ENCODE assay signal across 12 cellular contexts in genomic region chr15:64810499-64811326, GRCh38. TPM values are rescaled to one million over a fixed set of nuclear protein-coding genes. Genes with fewer than 3 reads are reported as not detected.
DNase-seq lines count a peak whose midpoint lies in the region; ATAC-seq, FAIRE-seq and TF ChIP-seq lines count a peak whose summit lies in the region.
"Had no signal": no experiment of that assay in that cellular context is flagged by ENCODE, and none has a peak within 500 bp of the region (broad histone marks: within the 10 kb centered on the region; RNA-seq: fewer than 3 reads in every experiment).

No MANE protein-coding gene starts in this region.

- peaks cover 1% of the 10 kb centered on the region; the same call in 1 of the 2 replicates for H3K4me1 ChIP-seq in IMR-90 (ENCODE audit: control insufficient read depth, insufficient read depth, low read length)
- peaks cover 19% of the 10 kb centered on the region for H3K4me1 ChIP-seq in iPS DF 6.9 (ENCODE audit: control insufficient read depth, insufficient read depth, low read length)
- H3K4me1 ChIP-seq in osteoblast (ENCODE audit: insufficient read depth, low read length), result peaks cover 4% of the 10 kb centered on the region
- H3K4me1 ChIP-seq in HepG2 (ENCODE audit: insufficient read depth, low read length), result peaks cover 38% of the 10 kb centered on the region
- H3K4me1 ChIP-seq: gastrocnemius medialis had no signal

- H3K36me3 ChIP-seq in IMR-90 (ENCODE audit: control insufficient read depth, insufficient read depth, low read length) (no peaks in the 10 kb centered on the region), iPS DF 6.9 (ENCODE audit: control insufficient read depth, insufficient read depth, low read length) (no peaks in the 10 kb centered on the region), osteoblast (ENCODE audit: insufficient read depth, low read length) (peaks cover under 1% of the 10 kb centered on the region), HepG2 (replicated peaks in 1 of 2; ENCODE audit: control insufficient read depth in 1 of 2, insufficient read depth in 2 of 2, low read length in 2 of 2) (no peaks in the 10 kb centered on the region)
- H3K36me3 ChIP-seq: gastrocnemius medialis had no signal

- H3K56ac ChIP-seq in IMR-90 (ENCODE audit: extremely low read depth, insufficient read depth, low read length), result no peak overlapping the region

- CTCF ChIA-PET in IMR-90 (lab: Yijun Ruan, JAX), result interaction anchor here (0.7 to 1.7 kb wide), 6 partner anchors 9 to 94 kb away, joined by 3 to 9 read pairs (median 4); no protein-coding TSS in a partner anchor
- CTCF ChIA-PET in HepG2 (lab: Yijun Ruan, JAX; ENCODE audit: low intra/inter-chr PET ratio, low total read pairs), result interaction anchor here (0.8 to 3.0 kb wide), 2 partner anchors 25 to 79 kb away, joined by 5 to 46 read pairs; no protein-coding TSS in a partner anchor

- H3K27me3 ChIP-seq in IMR-90 (ENCODE audit: control insufficient read depth, insufficient read depth, low read length) (no peaks in the 10 kb centered on the region; the same call in 1 of the 2 replicates), iPS DF 6.9 (ENCODE audit: control insufficient read depth, insufficient read depth, low read length) (no peaks in the 10 kb centered on the region), osteoblast (ENCODE audit: insufficient read depth, low read length) (no peaks in the 10 kb centered on the region), HepG2 (ENCODE audit: control insufficient read depth in 1 of 2, insufficient read depth in 2 of 2, low read length in 2 of 2) (peaks cover 1 to 17% of the 10 kb centered on the region in 2 experiments; a peak in 2 of 5 replicates)
- H3K27me3 ChIP-seq: gastrocnemius medialis had no signal

- in situ Hi-C loops in IMR-90 (cut with MboI; ENCODE audit: low sequenced_read_pairs), result loop anchor here (5.0 kb wide), 1 partner anchor 78 kb away; no protein-coding TSS in a partner anchor
- in situ Hi-C loops in HepG2 (cut with HindIII; ENCODE audit: extremely low pct_ligation_motif_present, low pct_unique_long_range_greater_than_20kb), result loop anchor here (5.0 kb wide), 1 partner anchor 78 kb away; no protein-coding TSS in a partner anchor

- peak overlapping the region; percentile 82 for H2AFZ ChIP-seq in IMR-90 (replicated peaks; ENCODE audit: low read length, poor library complexity)
- H2AFZ ChIP-seq in osteoblast (ENCODE audit: low read length), result peak overlapping the region; percentile 23
- H2AFZ ChIP-seq in HepG2 (ENCODE audit: low read length), result no peak overlapping the region

- H4K5ac ChIP-seq in IMR-90 (ENCODE audit: low read depth, low read length), result no peak overlapping the region

- H4K20me1 ChIP-seq in IMR-90 (ENCODE audit: insufficient read depth, low read length) (no peaks in the 10 kb centered on the region), osteoblast (ENCODE audit: insufficient read depth, low read length) (no peaks in the 10 kb centered on the region), HepG2 (ENCODE audit: insufficient read depth, low read length) (peaks cover 6% of the 10 kb centered on the region; the same call in 1 of the 2 replicates)

- H3K9ac ChIP-seq in IMR-90 (ENCODE audit: low read depth, low read length) (no peak overlapping the region), HepG2 (ENCODE audit: insufficient read depth, low read depth, low read length) (no peak overlapping the region)

- H3K14ac ChIP-seq in IMR-90 (replicated peaks; ENCODE audit: low read depth, low read length), result no peak overlapping the region

- H3K4ac ChIP-seq in IMR-90 (ENCODE audit: low read depth, low read length), result no peak overlapping the region

- no peak overlapping the region for H2BK120ac ChIP-seq in IMR-90 (ENCODE audit: low read depth, low read length)

- DNase-seq in D341Med (ENCODE audit: low spot score), result peak; percentile 68
- no peak for DNase-seq in IMR-90
- DNase-seq in iPS DF 6.9 (ENCODE audit: low read depth, low spot score), result no peak
- no peak for DNase-seq in osteoblast (ENCODE audit: insufficient read length, low spot score, missing footprints)
- no peak for DNase-seq in superior temporal gyrus (ENCODE audit: extremely low spot score)
- DNase-seq in HepG2 (ENCODE audit: low spot score), result no peak

- H2BK15ac ChIP-seq in IMR-90 (ENCODE audit: low read depth, low read length), result no peak overlapping the region

- TF ChIP-seq RAD21 in IMR-90 (IDR thresholded peaks at IDR 0.05; ENCODE audit: low read length) (no peak), HepG2 (CRISPR knock-in tag; IDR thresholded peaks at IDR 0.05) (no peak)

- 0 out of 2 replicates have a peak overlapping the region, but pooled peaks have one; percentile 38 for H2AK5ac ChIP-seq in IMR-90 (ENCODE audit: low read depth, low read length)

- H2BK5ac ChIP-seq in IMR-90 (ENCODE audit: low read depth, low read length, poor library complexity, severe bottlenecking), result no peak overlapping the region

- no peak overlapping the region for H4K91ac ChIP-seq in IMR-90 (ENCODE audit: insufficient read depth, low read depth, low read length)

- no peaks in the 10 kb centered on the region for H3K9me3 ChIP-seq in IMR-90 (ENCODE audit: control insufficient read depth, insufficient read depth, low read length)
- H3K9me3 ChIP-seq in iPS DF 6.9 (ENCODE audit: control insufficient read depth, insufficient read depth, low read length), result no peaks in the 10 kb centered on the region
- H3K9me3 ChIP-seq in osteoblast (ENCODE audit: low read depth, low read length), result no peaks in the 10 kb centered on the region
- no peaks in the 10 kb centered on the region for H3K9me3 ChIP-seq in HepG2 (ENCODE audit: low read length)
- H3K9me3 ChIP-seq: gastrocnemius medialis had no signal

- intact Hi-C loops in IMR-90 (cut with micrococcal nuclease), result loop anchor here (1.0 to 2.0 kb wide), 2 partner anchors 79 to 124 kb away; no protein-coding TSS in a partner anchor
- intact Hi-C loops in HepG2 (cut with micrococcal nuclease; ENCODE audit: unreplicated experiment), result loop anchor here (1.0 to 5.0 kb wide), 2 partner anchors 79 to 123 kb away; no protein-coding TSS in a partner anchor

- H3K4me2 ChIP-seq in IMR-90 (ENCODE audit: low read depth, low read length) (no peak overlapping the region), osteoblast (ENCODE audit: insufficient read depth, low read length) (no peak overlapping the region), HepG2 (ENCODE audit: low read depth, low read length) (no peak overlapping the region)

- H3K27ac ChIP-seq in IMR-90 (ENCODE audit: insufficient read depth, low read length), result no peak overlapping the region
- H3K27ac ChIP-seq in iPS DF 6.9 (ENCODE audit: low read length), result peak overlapping the region; percentile 91
- H3K27ac ChIP-seq in osteoblast (ENCODE audit: low read depth, low read length), result no peak overlapping the region
- no peak overlapping the region for H3K27ac ChIP-seq in HepG2 (ENCODE audit: extremely low read length, insufficient read depth, low read length)
- H3K27ac ChIP-seq: dorsolateral prefrontal cortex, gastrocnemius medialis had no signal

- no peak for FAIRE-seq in HepG2 (lab: Jason Lieb, UNC)

- peak overlapping the region in 1 of 2 experiments; percentile 32; a peak in 1 of 4 replicates for H4K8ac ChIP-seq in IMR-90 (ENCODE audit: low read depth in 2 of 2, low read length in 2 of 2)

- TF ChIP-seq POLR2A in IMR-90 (IDR thresholded peaks at IDR 0.05; ENCODE audit: low read depth, low read length) (no peak), HepG2 (IDR thresholded peaks at IDR 0.05; ENCODE audit: insufficient read depth in 1 of 2, low read depth in 2 of 2, low read length in 2 of 2) (no peak)

- 14% methylated on average over 1 of the region's 6 CpGs; no CpG with 5 or more reads in 1 of the 2 experiments for WGBS in IMR-90 (ENCODE audit: extremely low coverage in 2 of 2, insufficient read length in 1 of 2), 2 experiments
- no CpG with 5 or more reads among the region's 6 CpGs for WGBS in iPS DF 6.9 (ENCODE audit: insufficient coverage, insufficient read length)
- 23% methylated on average over 3 of the region's 6 CpGs for WGBS in HepG2 (ENCODE audit: low lambda C conversion rate)

- ATAC-seq in IMR-90 (ENCODE audit: low read depth), result peak; percentile 9; the same call in 1 of the 2 replicates
- no peak for ATAC-seq in HepG2
- ATAC-seq in GM18520 (IDR thresholded peaks at IDR 0.05; ENCODE audit: unreplicated experiment), result no peak
- no peak for ATAC-seq in GM18909 (IDR thresholded peaks at IDR 0.05; ENCODE audit: poor library complexity, unreplicated experiment)

- peak overlapping the region; percentile 31 for H2AK9ac ChIP-seq in IMR-90 (replicated peaks; ENCODE audit: low read depth, low read length, poor library complexity)

- TF ChIP-seq EP300 in HepG2 (IDR thresholded peaks at IDR 0.05; ENCODE audit: low read depth in 2 of 2, low read length in 2 of 2) (no peak), HepG2 (CRISPR knock-in tag; IDR thresholded peaks at IDR 0.05; ENCODE audit: borderline replicate concordance) (no peak)

- no TSS peak for BruUV-seq in IMR-90 (replicated peaks; lab: Mats Ljungman, UMichigan)
- no TSS peak for BruUV-seq in HepG2 (replicated peaks; lab: Mats Ljungman, UMichigan)

- POLR2A ChIA-PET in IMR-90 (lab: Charles Lee; ENCODE audit: unreplicated experiment) (no interaction called here), HepG2 (lab: Yijun Ruan, JAX) (interaction anchor here (2.3 kb wide), 1 partner anchor 78 kb away, joined by 8 read pairs; no protein-coding TSS in a partner anchor)

- TF ChIP-seq CTCF in IMR-90 (conservative IDR thresholded peaks at IDR 0.05; ENCODE audit: low read depth, low read length) (no peak), osteoblast (IDR thresholded peaks at IDR 0.05; ENCODE audit: extremely low read depth, low read depth, low read length) (no peak), HepG2 (CRISPR knock-in tag; IDR thresholded peaks at IDR 0.05) (no peak)

- H3K9me1 ChIP-seq in IMR-90 (ENCODE audit: insufficient read depth, low read length), result no peaks in the 10 kb centered on the region

- no peaks in the 10 kb centered on the region for H3K79me1 ChIP-seq in IMR-90 (ENCODE audit: low read depth in 1 of 2, low read length in 2 of 2)

- H3K79me2 ChIP-seq in osteoblast (ENCODE audit: insufficient read depth, low read length) (no peaks in the 10 kb centered on the region), HepG2 (ENCODE audit: insufficient read depth, low read length) (no peaks in the 10 kb centered on the region)

- H2BK20ac ChIP-seq in IMR-90 (ENCODE audit: low read depth, low read length), result no peak overlapping the region

- dilution Hi-C loops in IMR-90 (cut with HindIII; ENCODE audit: low sequenced_read_pairs, unreplicated experiment), result no loop called here

- H3K23ac ChIP-seq in IMR-90 (ENCODE audit: low read depth, low read length), result no peak overlapping the region

- H3K4me3 ChIP-seq in IMR-90 (ENCODE audit: insufficient read depth, low read depth, low read length), result no peak overlapping the region
- no peak overlapping the region for H3K4me3 ChIP-seq in iPS DF 6.9 (ENCODE audit: low read length)
- no peak overlapping the region for H3K4me3 ChIP-seq in osteoblast (ENCODE audit: insufficient read depth, low read length)
- H3K4me3 ChIP-seq in HepG2 (replicated peaks in 1 of 3; ENCODE audit: insufficient read depth in 1 of 3, low read depth in 2 of 3, low read length in 3 of 3), result no peak overlapping the region
- H3K4me3 ChIP-seq: dorsolateral prefrontal cortex, gastrocnemius medialis had no signal

- H3K18ac ChIP-seq in IMR-90 (ENCODE audit: low read depth, low read length), result no peak overlapping the region

RNA-seq across cellular contexts. Expression of gene PIF1, which starts 14.7 kb away (rescaled TPM):
- total RNA-seq in IMR-90 (2012; rRNA removed) (3.9 and 5.3 TPM in 2 replicates), osteoblast (6.2 and 9.4 TPM in 2 replicates), HepG2 (2016; rRNA removed; fragmentation: Illumina TruSeq; extraction: Trizol) (8.3 and 19.7 TPM in 2 replicates)
- polyA plus RNA-seq in IMR-90 (2012; rRNA removed) (19.2 and 19.9 TPM in 2 replicates), HepG2 (2011; rRNA removed) (14.0 and 18.5 TPM in 2 replicates)
- 10.6 and 10.8 TPM in 2 replicates for polyA plus RNA-seq in IMR-90 (2012; cell fraction: cytosol; rRNA removed)
- polyA plus RNA-seq in IMR-90 (2012; cell fraction: nucleus; rRNA removed; ENCODE audit: low replicate concordance), result 72.6 and 161 TPM in 2 replicates
- total RNA-seq in HepG2 (2016; cell fraction: cytosol; rRNA removed; fragmentation: Illumina TruSeq; extraction: Trizol; ENCODE audit: low read depth), result 10.1 and 10.8 TPM in 2 replicates
- 7.8 and 21.1 TPM in 2 replicates for total RNA-seq in HepG2 (2016; cell fraction: insoluble cytoplasmic fraction; rRNA removed; fragmentation: Illumina TruSeq; extraction: Trizol)
- 8.0 and 9.6 TPM in 2 replicates for total RNA-seq in HepG2 (2016; cell fraction: membrane; rRNA removed; fragmentation: Illumina TruSeq; extraction: Trizol)
- 22.6 and 34.5 TPM in 2 replicates for total RNA-seq in HepG2 (2016; cell fraction: nucleus; rRNA removed; fragmentation: Illumina TruSeq; extraction: Trizol)
- 5.4 and 11.1 TPM in 2 replicates for polyA plus RNA-seq in HepG2 (2011; cell fraction: cytosol; rRNA removed)
- 50.6 and 90.5 TPM in 2 replicates for polyA plus RNA-seq in HepG2 (2011; cell fraction: nucleus; rRNA removed)
- 3.2 and 9.0 TPM in 2 replicates for polyA plus RNA-seq in HepG2 (2012)
- 1.2 and 1.3 TPM in 2 replicates for polyA plus RNA-seq in HepG2 (2016; cell fraction: cytosol; fragmentation: Illumina TruSeq; extraction: Trizol; ENCODE audit: low read depth)
- polyA plus RNA-seq in HepG2 (2016; cell fraction: insoluble cytoplasmic fraction; fragmentation: Illumina TruSeq; extraction: Trizol; ENCODE audit: low read depth), result 7.2 and 8.0 TPM in 2 replicates
- polyA plus RNA-seq in HepG2 (2016; cell fraction: membrane; fragmentation: Illumina TruSeq; extraction: Trizol; ENCODE audit: low read depth), result 3.6 and 4.0 TPM in 2 replicates
- polyA plus RNA-seq in HepG2 (2016; cell fraction: nucleus; fragmentation: Illumina TruSeq; extraction: Trizol; ENCODE audit: insufficient read depth, low read depth), result 105 and 116 TPM in 2 replicates
- polyA minus RNA-seq in HepG2 (2011; rRNA and poly(A)+ RNA removed; ENCODE audit: low replicate concordance), result 12.7 and 35.9 TPM in 2 replicates
- polyA minus RNA-seq in HepG2 (2011; cell fraction: cytosol; rRNA and poly(A)+ RNA removed), result 1.6 and 4.1 TPM in 2 replicates
- 11.4 and 16.5 TPM in 2 replicates for polyA minus RNA-seq in HepG2 (2011; cell fraction: nucleus; rRNA and poly(A)+ RNA removed)

RNA-seq across cellular contexts. Expression of gene PLEKHO2, which starts 31.0 kb away (rescaled TPM):
- 18.6 and 19.0 TPM in 2 replicates for total RNA-seq in IMR-90 (2012; rRNA removed)
- 22.5 and 24.6 TPM in 2 replicates for polyA plus RNA-seq in IMR-90 (2012; rRNA removed)
- 12.6 and 25.0 TPM in 2 replicates for polyA plus RNA-seq in IMR-90 (2012; cell fraction: cytosol; rRNA removed)
- polyA plus RNA-seq in IMR-90 (2012; cell fraction: nucleus; rRNA removed; ENCODE audit: low replicate concordance), result 37.2 and 43.5 TPM in 2 replicates
- total RNA-seq in osteoblast, result 38.3 and 41.6 TPM in 2 replicates
- 3.1 and 3.8 TPM in 2 replicates for total RNA-seq in HepG2 (2016; rRNA removed; fragmentation: Illumina TruSeq; extraction: Trizol)
- 0.61 and 0.71 TPM in 2 replicates for total RNA-seq in HepG2 (2016; cell fraction: cytosol; rRNA removed; fragmentation: Illumina TruSeq; extraction: Trizol; ENCODE audit: low read depth)
- total RNA-seq in HepG2 (2016; cell fraction: insoluble cytoplasmic fraction; rRNA removed; fragmentation: Illumina TruSeq; extraction: Trizol), result 3.1 and 4.3 TPM in 2 replicates
- 1.4 and 1.8 TPM in 2 replicates for total RNA-seq in HepG2 (2016; cell fraction: membrane; rRNA removed; fragmentation: Illumina TruSeq; extraction: Trizol)
- 3.2 and 3.6 TPM in 2 replicates for total RNA-seq in HepG2 (2016; cell fraction: nucleus; rRNA removed; fragmentation: Illumina TruSeq; extraction: Trizol)
- 4.8 and 5.1 TPM in 2 replicates for polyA plus RNA-seq in HepG2 (2011; rRNA removed)
- 3.1 and 3.9 TPM in 2 replicates for polyA plus RNA-seq in HepG2 (2011; cell fraction: cytosol; rRNA removed)
- polyA plus RNA-seq in HepG2 (2011; cell fraction: nucleus; rRNA removed), result 15.5 and 19.5 TPM in 2 replicates
- 3.9 and 4.4 TPM in 2 replicates for polyA plus RNA-seq in HepG2 (2012)
- 0.38 and 0.41 TPM in 2 replicates for polyA plus RNA-seq in HepG2 (2016; cell fraction: cytosol; fragmentation: Illumina TruSeq; extraction: Trizol; ENCODE audit: low read depth)
- 2.2 and 3.1 TPM in 2 replicates for polyA plus RNA-seq in HepG2 (2016; cell fraction: insoluble cytoplasmic fraction; fragmentation: Illumina TruSeq; extraction: Trizol; ENCODE audit: low read depth)
- 0.70 and 0.73 TPM in 2 replicates for polyA plus RNA-seq in HepG2 (2016; cell fraction: membrane; fragmentation: Illumina TruSeq; extraction: Trizol; ENCODE audit: low read depth)
- 17.8 and 18.9 TPM in 2 replicates for polyA plus RNA-seq in HepG2 (2016; cell fraction: nucleus; fragmentation: Illumina TruSeq; extraction: Trizol; ENCODE audit: insufficient read depth, low read depth)
- polyA minus RNA-seq in HepG2 (2011; rRNA and poly(A)+ RNA removed; ENCODE audit: low replicate concordance), result 3.4 and 9.7 TPM in 2 replicates
- 3.4 and 3.5 TPM in 2 replicates for polyA minus RNA-seq in HepG2 (2011; cell fraction: cytosol; rRNA and poly(A)+ RNA removed)
- 4.4 and 6.8 TPM in 2 replicates for polyA minus RNA-seq in HepG2 (2011; cell fraction: nucleus; rRNA and poly(A)+ RNA removed)

RNA-seq across cellular contexts. Expression of gene RBPMS2, which starts 35.3 kb away (rescaled TPM):
- total RNA-seq in IMR-90 (2012; rRNA removed) (under 0.01 TPM in 1 of 2 replicates, not detected in the other), osteoblast (0.29 TPM in 1 of 2 replicates, not detected in the other), HepG2 (2016; rRNA removed; fragmentation: Illumina TruSeq; extraction: Trizol) (not detected in 2 replicates)
- polyA plus RNA-seq in IMR-90 (2012; rRNA removed) (2.3 and 2.8 TPM in 2 replicates), HepG2 (2011; rRNA removed) (0.08 and 0.16 TPM in 2 replicates)
- 2.2 and 2.9 TPM in 2 replicates for polyA plus RNA-seq in IMR-90 (2012; cell fraction: cytosol; rRNA removed)
- 2.0 and 2.3 TPM in 2 replicates for polyA plus RNA-seq in IMR-90 (2012; cell fraction: nucleus; rRNA removed; ENCODE audit: low replicate concordance)
- not detected in 2 replicates for total RNA-seq in HepG2 (2016; cell fraction: cytosol; rRNA removed; fragmentation: Illumina TruSeq; extraction: Trizol; ENCODE audit: low read depth)
- not detected in 2 replicates for total RNA-seq in HepG2 (2016; cell fraction: insoluble cytoplasmic fraction; rRNA removed; fragmentation: Illumina TruSeq; extraction: Trizol)
- total RNA-seq in HepG2 (2016; cell fraction: membrane; rRNA removed; fragmentation: Illumina TruSeq; extraction: Trizol), result 0.12 TPM in 1 of 2 replicates, not detected in the other
- not detected in 2 replicates for total RNA-seq in HepG2 (2016; cell fraction: nucleus; rRNA removed; fragmentation: Illumina TruSeq; extraction: Trizol)
- 0.08 and 0.10 TPM in 2 replicates for polyA plus RNA-seq in HepG2 (2011; cell fraction: cytosol; rRNA removed)
- 0.14 and 0.26 TPM in 2 replicates for polyA plus RNA-seq in HepG2 (2011; cell fraction: nucleus; rRNA removed)
- polyA plus RNA-seq in HepG2 (2012), result 0.08 and 0.44 TPM in 2 replicates
- polyA plus RNA-seq in HepG2 (2016; cell fraction: cytosol; fragmentation: Illumina TruSeq; extraction: Trizol; ENCODE audit: low read depth), result 0.72 and 1.0 TPM in 2 replicates
- polyA plus RNA-seq in HepG2 (2016; cell fraction: insoluble cytoplasmic fraction; fragmentation: Illumina TruSeq; extraction: Trizol; ENCODE audit: low read depth), result 0.46 and 0.60 TPM in 2 replicates
- polyA plus RNA-seq in HepG2 (2016; cell fraction: membrane; fragmentation: Illumina TruSeq; extraction: Trizol; ENCODE audit: low read depth), result 1.2 and 1.5 TPM in 2 replicates
- 0.52 and 0.70 TPM in 2 replicates for polyA plus RNA-seq in HepG2 (2016; cell fraction: nucleus; fragmentation: Illumina TruSeq; extraction: Trizol; ENCODE audit: insufficient read depth, low read depth)
- polyA minus RNA-seq in HepG2 (2011; rRNA and poly(A)+ RNA removed; ENCODE audit: low replicate concordance), result 0.10 and 0.94 TPM in 2 replicates
- polyA minus RNA-seq in HepG2 (2011; cell fraction: cytosol; rRNA and poly(A)+ RNA removed), result not detected in 2 replicates
- polyA minus RNA-seq in HepG2 (2011; cell fraction: nucleus; rRNA and poly(A)+ RNA removed), result not detected in 2 replicates
- total RNA-seq: OCI-LY7 had no signal
- polyA plus RNA-seq: CD14-positive monocyte had no signal
